Comparison of ENCODE assay signal across 25 cellular contexts in genomic region chr1:41349361-41350054, GRCh38. TPM values are rescaled to one million over a fixed set of nuclear protein-coding genes. Genes with fewer than 3 reads are reported as not detected.
"Had no signal": no experiment of that assay in that cellular context is flagged by ENCODE, and none has a peak within 500 bp of the region (broad histone marks: within the 10 kb centered on the region; RNA-seq: fewer than 3 reads in every experiment).

No MANE protein-coding gene starts in this region.

- ATAC-seq: gastrocnemius medialis; heart right ventricle; left cardiac atrium; left ventricle myocardium superior; right cardiac atrium; stimulated activated naive B cell treated with anti-CD40 and anti-IgM and Interleukin-4, amounts not matched to agents 10 μg/mL and 1 μg/mL and 100 μg/mL, for 72 hours; stimulated activated naive CD8-positive, alpha-beta T cell treated with anti-CD3 and anti-CD28 coated beads, Interleukin-15, amount 100 ng/mL, for 72 hours had no signal

- H3K27ac Mint-ChIP-seq: naive B cell; progenitor cell of endocrine pancreas; stimulated activated naive B cell treated with anti-CD40 and anti-IgM and Interleukin-4, amounts not matched to agents 10 μg/mL and 1 μg/mL and 100 μg/mL, for 72 hours; stimulated activated naive CD8-positive, alpha-beta T cell treated with anti-CD3 and anti-CD28 coated beads, Interleukin-15, amount 100 ng/mL, for 72 hours had no signal

- DNase-seq: central memory CD4-positive, alpha-beta T cell; effector memory CD4-positive, alpha-beta T cell; gastrocnemius medialis; heart right ventricle; left cardiac atrium; left ventricle myocardium superior; mesenchymal stem cell; naive B cell; nucleus accumbens; right cardiac atrium; stimulated activated CD4-positive, alpha-beta T cell treated with anti-CD3 and anti-CD28 coated beads, Interleukin-2, amount 100 ng/mL, for 24 hours; stimulated activated CD4-positive, alpha-beta T cell treated with anti-CD3 and anti-CD28 coated beads, Interleukin-4, amount 100 ng/mL, for 4 hours; stimulated activated naive B cell treated with anti-CD40 and anti-IgM and Interleukin-4, amounts not matched to agents 10 μg/mL and 1 μg/mL and 100 μg/mL, for 72 hours; stimulated activated naive CD8-positive, alpha-beta T cell treated with anti-CD3 and anti-CD28 coated beads, Interleukin-15, amount 100 ng/mL, for 72 hours; testis had no signal

- H3K36me3 Mint-ChIP-seq: naive B cell; stimulated activated naive B cell treated with anti-CD40 and anti-IgM and Interleukin-4, amounts not matched to agents 10 μg/mL and 1 μg/mL and 100 μg/mL, for 72 hours had no signal

- H3K9me3 Mint-ChIP-seq: naive B cell; neural crest cell; stimulated activated naive CD8-positive, alpha-beta T cell treated with anti-CD3 and anti-CD28 coated beads, Interleukin-15, amount 100 ng/mL, for 72 hours had no signal

- H3K27ac ChIP-seq: epithelial cell of prostate, esophagus muscularis mucosa, gastrocnemius medialis, heart right ventricle, ovary, testis, tibial nerve had no signal

- H3K9me3 ChIP-seq: esophagus muscularis mucosa, gastrocnemius medialis, heart right ventricle, ovary, testis, tibial nerve had no signal

- H3K4me3 ChIP-seq: esophagus muscularis mucosa, gastrocnemius medialis, heart right ventricle, lung, ovary, testis, tibial nerve had no signal

- H3K4me1 ChIP-seq: esophagus muscularis mucosa, testis, tibial nerve had no signal

- H3K4me3 Mint-ChIP-seq: naive B cell; neural crest cell; stimulated activated naive B cell treated with anti-CD40 and anti-IgM and Interleukin-4, amounts not matched to agents 10 μg/mL and 1 μg/mL and 100 μg/mL, for 72 hours; stimulated activated naive CD8-positive, alpha-beta T cell treated with anti-CD3 and anti-CD28 coated beads, Interleukin-15, amount 100 ng/mL, for 72 hours had no signal

- H3K27me3 ChIP-seq: esophagus muscularis mucosa, gastrocnemius medialis, ovary, testis, tibial nerve had no signal

- H3K36me3 ChIP-seq: esophagus muscularis mucosa, gastrocnemius medialis, heart right ventricle, ovary, tibial nerve had no signal

RNA-seq across cellular contexts. Expression of gene FOXO6, which starts 11.7 kb away (rescaled TPM):
- total RNA-seq: fibroblast of villous mesenchyme, subcutaneous adipose tissue had no signal
- polyA plus RNA-seq: keratinocyte had no signal
